In the genomic region with DNA sequence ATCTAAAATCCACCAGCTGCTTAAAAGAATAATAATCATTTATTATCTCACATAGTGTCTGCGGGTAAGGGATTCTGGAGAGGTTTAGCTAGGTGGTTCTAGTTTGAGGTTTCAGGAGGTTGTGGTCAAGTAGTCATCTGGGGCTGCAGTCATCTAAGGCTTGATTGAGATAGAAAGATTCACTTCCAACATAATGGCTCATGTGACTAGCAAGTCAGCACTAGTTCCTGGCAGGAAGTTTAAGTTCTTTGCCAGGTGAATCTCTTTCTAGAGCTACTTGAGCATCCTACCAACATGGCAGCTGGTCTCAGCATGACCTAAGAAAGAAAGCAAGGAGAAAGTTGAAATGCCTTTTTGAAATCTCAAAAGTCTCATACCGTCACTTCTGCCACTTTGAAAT, we compare ENCODE assay signal across 25 cellular contexts.
DNase-seq lines count a peak whose midpoint lies in the region; ATAC-seq, FAIRE-seq and TF ChIP-seq lines count a peak whose summit lies in the region.
"Had no signal": no experiment of that assay in that cellular context is flagged by ENCODE, and none has a peak within 500 bp of the region (broad histone marks: within the 10 kb centered on the region; RNA-seq: fewer than 3 reads in every experiment).

No MANE protein-coding gene starts in this region.

- H2AFZ ChIP-seq in IMR-90 (replicated peaks; ENCODE audit: low read length, poor library complexity) = no peak overlapping the region

- BruUV-seq in IMR-90 (replicated peaks; lab: Mats Ljungman, UMichigan) = no TSS peak

- H3K27me3 ChIP-seq in IMR-90 (ENCODE audit: control insufficient read depth, insufficient read depth, low read length) (no peaks in the 10 kb centered on the region), foreskin keratinocyte (no peaks in the 10 kb centered on the region), lower lobe of right lung (ENCODE audit: low read depth) (no peaks in the 10 kb centered on the region)

- H3K4me3 ChIP-seq in A549 (no peak overlapping the region), IMR-90 (ENCODE audit: insufficient read depth, low read depth, low read length) (no peak overlapping the region), lower lobe of right lung (no peak overlapping the region)

- no peaks in the 10 kb centered on the region for H3K79me1 ChIP-seq in IMR-90 (ENCODE audit: low read depth in 1 of 2, low read length in 2 of 2)

- dilution Hi-C loops in IMR-90 (cut with HindIII; ENCODE audit: low sequenced_read_pairs, unreplicated experiment) = no loop called here

- H3K9me3 ChIP-seq in A549 = peaks cover 18% of the 10 kb centered on the region
- H3K9me3 ChIP-seq in IMR-90 (ENCODE audit: control insufficient read depth, insufficient read depth, low read length) = peaks cover 6% of the 10 kb centered on the region
- no peaks in the 10 kb centered on the region for H3K9me3 ChIP-seq in lower lobe of right lung

- POLR2A ChIA-PET in A549 (lab: Yijun Ruan, JAX) = no interaction called here
- POLR2A ChIA-PET in IMR-90 (lab: Charles Lee; ENCODE audit: unreplicated experiment) = no interaction called here

- H3K9me1 ChIP-seq in IMR-90 (ENCODE audit: insufficient read depth, low read length) = no peaks in the 10 kb centered on the region

- H3K36me3 ChIP-seq in IMR-90 (ENCODE audit: control insufficient read depth, insufficient read depth, low read length) (no peaks in the 10 kb centered on the region), lower lobe of right lung (no peaks in the 10 kb centered on the region)

- no peak overlapping the region for H3K14ac ChIP-seq in IMR-90 (replicated peaks; ENCODE audit: low read depth, low read length)

- intact Hi-C loops in IMR-90 (cut with micrococcal nuclease) = no loop called here
- intact Hi-C loops in lower lobe of right lung (cut with DNase I) = no loop called here
- intact Hi-C loops in posterior cingulate gyrus (cut with DNase I) = no loop called here

- peak overlapping the region; percentile 72 to 83 for H3K27ac ChIP-seq in A549
- no peak overlapping the region for H3K27ac ChIP-seq in IMR-90 (ENCODE audit: insufficient read depth, low read length)
- no peak overlapping the region for H3K27ac ChIP-seq in foreskin keratinocyte
- peak overlapping the region; percentile 29 for H3K27ac ChIP-seq in lower lobe of right lung
- H3K27ac ChIP-seq: C4-2B, RWPE1 had no signal

- CTCF ChIA-PET in A549 (lab: Yijun Ruan, JAX) (interaction anchor here (0.9 to 2.5 kb wide), 2 partner anchors 64 to 91 kb away, joined by 3 to 9 read pairs; no protein-coding TSS in a partner anchor), IMR-90 (lab: Yijun Ruan, JAX) (no interaction called here)

- H3K9ac ChIP-seq in IMR-90 (ENCODE audit: low read depth, low read length) = no peak overlapping the region

- TF ChIP-seq RAD21 in A549 (conservative IDR thresholded peaks at IDR 0.05 in 1 of 2, IDR thresholded peaks at IDR 0.05 in 1 of 2) = no peak
- TF ChIP-seq RAD21 in IMR-90 (IDR thresholded peaks at IDR 0.05; ENCODE audit: low read length) = no peak

- in situ Hi-C loops in IMR-90 (cut with MboI; ENCODE audit: low sequenced_read_pairs) = no loop called here

- ATAC-seq in A549 (no peak), IMR-90 (ENCODE audit: low read depth) (no peak), foreskin keratinocyte (peak; percentile 43), lower lobe of right lung (no peak)
- ATAC-seq: T-cell had no signal

- H2BK5ac ChIP-seq in IMR-90 (ENCODE audit: low read depth, low read length, poor library complexity, severe bottlenecking) = no peak overlapping the region

- no peak overlapping the region for H2AK9ac ChIP-seq in IMR-90 (replicated peaks; ENCODE audit: low read depth, low read length, poor library complexity)

- no peak for TF ChIP-seq EP300 in A549 (IDR thresholded peaks at IDR 0.05)

- H3K23ac ChIP-seq in IMR-90 (ENCODE audit: low read depth, low read length) = no peak overlapping the region

- no peaks in the 10 kb centered on the region for H4K20me1 ChIP-seq in IMR-90 (ENCODE audit: insufficient read depth, low read length)

- TF ChIP-seq POLR2A in A549 (IDR thresholded peaks at IDR 0.05; ENCODE audit: low read length) = no peak
- no peak for TF ChIP-seq POLR2A in IMR-90 (IDR thresholded peaks at IDR 0.05; ENCODE audit: low read depth, low read length)

- H3K4me1 ChIP-seq in A549 (peaks cover 64% of the 10 kb centered on the region), IMR-90 (ENCODE audit: control insufficient read depth, insufficient read depth, low read length) (peaks cover 8% of the 10 kb centered on the region), foreskin keratinocyte (peaks cover 20% of the 10 kb centered on the region), lower lobe of right lung (no peaks in the 10 kb centered on the region)

- no peak overlapping the region for H4K8ac ChIP-seq in IMR-90 (ENCODE audit: low read depth in 2 of 2, low read length in 2 of 2)

- H4K91ac ChIP-seq in IMR-90 (ENCODE audit: insufficient read depth, low read depth, low read length) = no peak overlapping the region

- WGBS in A549 (ENCODE audit: missing lambda C conversion rate) = 92% methylated on average over 2 of the region's 2 CpGs
- no CpG with 5 or more reads among the region's 2 CpGs for WGBS in IMR-90 (ENCODE audit: extremely low coverage in 2 of 2, insufficient read length in 1 of 2), 2 experiments

- FAIRE-seq in A549 (lab: Jason Lieb, UNC) = no peak

- H3K18ac ChIP-seq in IMR-90 (ENCODE audit: low read depth, low read length) = peak overlapping the region; percentile 29; the same call in 1 of the 2 replicates

- no peak overlapping the region for H2BK20ac ChIP-seq in IMR-90 (ENCODE audit: low read depth, low read length)

- H3K4me2 ChIP-seq in A549 = no peak overlapping the region
- H3K4me2 ChIP-seq in IMR-90 (ENCODE audit: low read depth, low read length) = no peak overlapping the region

- H3K4ac ChIP-seq in IMR-90 (ENCODE audit: low read depth, low read length) = no peak overlapping the region

- TF ChIP-seq CTCF in A549 (IDR thresholded peaks at IDR 0.05) = no peak
- TF ChIP-seq CTCF in IMR-90 (conservative IDR thresholded peaks at IDR 0.05; ENCODE audit: low read depth, low read length) = no peak
- TF ChIP-seq CTCF in foreskin keratinocyte (conservative IDR thresholded peaks at IDR 0.05) = no peak
- TF ChIP-seq CTCF in lower lobe of right lung (IDR thresholded peaks at IDR 0.05) = no peak

- H4K5ac ChIP-seq in IMR-90 (ENCODE audit: low read depth, low read length) = no peak overlapping the region; the same call in 1 of the 2 replicates

- H3K56ac ChIP-seq in IMR-90 (ENCODE audit: extremely low read depth, insufficient read depth, low read length) = no peak overlapping the region

- no peak overlapping the region for H2BK15ac ChIP-seq in IMR-90 (ENCODE audit: low read depth, low read length)

- no peak overlapping the region for H2AK5ac ChIP-seq in IMR-90 (ENCODE audit: low read depth, low read length)

- DNase-seq in A549 (ENCODE audit: low read depth in 1 of 2, low spot score in 1 of 2) (peak in 1 of 2 experiments; percentile 33), IMR-90 (no peak), foreskin keratinocyte (peak; percentile 77 to 88), lower lobe of right lung (no peak), NOMO-1 treated with dmso at 0.1 percent for 144 hours (lab: John Stamatoyannopoulos, UW; ENCODE audit: unreplicated experiment) (no peak), posterior cingulate gyrus (no peak), NOMO-1 (lab: John Stamatoyannopoulos, UW; ENCODE audit: unreplicated experiment in 2 of 2) (no peak)
- DNase-seq: Calu3; CD8-positive, alpha-beta memory T cell; GOT3; HCEC 1CT; Karpas-422; NCI-H1092 treated with DMSO at 0.1 percent for 48 hours; NCI-H1436; NCI-H187; NCI-H2081 treated with DMSO at 0.1 percent for 48 hours; NCI-H2171; NCI-H446; NCI-H524 treated with DMSO at 0.1 percent for 48 hours; NCI-H774; NK-92 treated with Interleukin-12 subunit alpha and Interleukin-12 subunit beta, amount 100 ng/mL, for 24 hours; SHP77; T-cell had no signal

- H2BK120ac ChIP-seq in IMR-90 (ENCODE audit: low read depth, low read length) = no peak overlapping the region

TF ChIP-seq in A549, 52 proteins besides CTCF, POLR2A, EP300 and RAD21:
- no peak for TF ChIP-seq TP53 (CRISPR knock-in tag; IDR thresholded peaks at IDR 0.05)
- no peak for TF ChIP-seq MYC (IDR thresholded peaks at IDR 0.05; ENCODE audit: borderline replicate concordance, low read length)
- TF ChIP-seq, protein P1, sequence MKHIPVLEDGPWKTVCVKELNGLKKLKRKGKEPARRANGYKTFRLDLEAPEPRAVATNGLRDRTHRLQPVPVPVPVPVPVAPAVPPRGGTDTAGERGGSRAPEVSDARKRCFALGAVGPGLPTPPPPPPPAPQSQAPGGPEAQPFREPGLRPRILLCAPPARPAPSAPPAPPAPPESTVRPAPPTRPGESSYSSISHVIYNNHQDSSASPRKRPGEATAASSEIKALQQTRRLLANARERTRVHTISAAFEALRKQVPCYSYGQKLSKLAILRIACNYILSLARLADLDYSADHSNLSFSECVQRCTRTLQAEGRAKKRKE (CRISPR knock-in tag; IDR thresholded peaks at IDR 0.05; ENCODE audit: low read depth) = no peak
- TF ChIP-seq CHD2 (IDR thresholded peaks at IDR 0.05; ENCODE audit: low read length, partially characterized antibody) = no peak
- no peak for TF ChIP-seq HEYL (CRISPR knock-in tag; IDR thresholded peaks at IDR 0.05)
- TF ChIP-seq SMC3 (IDR thresholded peaks at IDR 0.05) = no peak
- TF ChIP-seq SREBF2 (IDR thresholded peaks at IDR 0.05) = no peak
- no peak for TF ChIP-seq HDAC2 (IDR thresholded peaks at IDR 0.05)
- TF ChIP-seq KDM1A (IDR thresholded peaks at IDR 0.05; ENCODE audit: low read depth) = no peak
- no peak for TF ChIP-seq RNF2 (IDR thresholded peaks at IDR 0.05; ENCODE audit: borderline replicate concordance, low read depth)

TF ChIP-seq in IMR-90, 13 proteins besides CTCF, POLR2A, EP300 and RAD21 (continues in another document):
- TF ChIP-seq, protein P2, sequence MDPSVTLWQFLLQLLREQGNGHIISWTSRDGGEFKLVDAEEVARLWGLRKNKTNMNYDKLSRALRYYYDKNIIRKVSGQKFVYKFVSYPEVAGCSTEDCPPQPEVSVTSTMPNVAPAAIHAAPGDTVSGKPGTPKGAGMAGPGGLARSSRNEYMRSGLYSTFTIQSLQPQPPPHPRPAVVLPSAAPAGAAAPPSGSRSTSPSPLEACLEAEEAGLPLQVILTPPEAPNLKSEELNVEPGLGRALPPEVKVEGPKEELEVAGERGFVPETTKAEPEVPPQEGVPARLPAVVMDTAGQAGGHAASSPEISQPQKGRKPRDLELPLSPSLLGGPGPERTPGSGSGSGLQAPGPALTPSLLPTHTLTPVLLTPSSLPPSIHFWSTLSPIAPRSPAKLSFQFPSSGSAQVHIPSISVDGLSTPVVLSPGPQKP (IDR thresholded peaks at IDR 0.05; ENCODE audit: borderline replicate concordance, low read depth, low read length) = no peak
- no peak for TF ChIP-seq BHLHE40 (IDR thresholded peaks at IDR 0.05; ENCODE audit: low read depth, low read length)
- TF ChIP-seq, protein P3, sequence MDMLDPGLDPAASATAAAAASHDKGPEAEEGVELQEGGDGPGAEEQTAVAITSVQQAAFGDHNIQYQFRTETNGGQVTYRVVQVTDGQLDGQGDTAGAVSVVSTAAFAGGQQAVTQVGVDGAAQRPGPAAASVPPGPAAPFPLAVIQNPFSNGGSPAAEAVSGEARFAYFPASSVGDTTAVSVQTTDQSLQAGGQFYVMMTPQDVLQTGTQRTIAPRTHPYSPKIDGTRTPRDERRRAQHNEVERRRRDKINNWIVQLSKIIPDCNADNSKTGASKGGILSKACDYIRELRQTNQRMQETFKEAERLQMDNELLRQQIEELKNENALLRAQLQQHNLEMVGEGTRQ (IDR thresholded peaks at IDR 0.05; ENCODE audit: low read depth, low read length) = no peak

Comparison
In these comparisons a context has a peak if more than half of its experiments do, and no peak if none do; other contexts are left out.
1. DNase-seq: peak in foreskin keratinocyte (2 of 2); none in IMR-90 (single experiment), lower lobe of right lung (single experiment), NOMO-1 treated with dmso at 0.1 percent for 144 hours (single experiment), posterior cingulate gyrus (0 of 10) and NOMO-1 (0 of 2).
2. H3K27ac ChIP-seq: peak in A549 (2 of 2) and lower lobe of right lung (single experiment); none in IMR-90 (single experiment) and foreskin keratinocyte (single experiment).